7 cellular contexts compared by ENCODE assay signal in the genomic region with DNA sequence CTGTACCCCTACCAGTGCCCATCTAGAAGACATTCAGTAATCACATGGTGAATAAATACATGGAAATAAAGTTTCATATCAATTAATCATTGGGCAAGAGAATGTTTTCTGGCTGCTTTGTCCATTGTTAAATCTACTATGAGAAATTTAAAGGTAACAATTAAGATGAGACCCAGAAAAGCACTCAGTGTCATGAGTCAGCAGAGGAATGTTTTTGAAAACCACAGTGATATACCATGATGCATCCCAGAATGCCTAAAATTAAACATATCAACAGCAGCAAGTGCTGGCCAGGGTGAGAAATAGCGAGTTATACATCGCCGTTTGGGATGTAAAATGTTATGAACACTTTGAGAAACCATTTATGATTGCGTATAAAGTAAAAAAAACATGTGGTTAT.
"Had no signal": no experiment of that assay in that cellular context is flagged by ENCODE, and none has a peak within 500 bp of the region (broad histone marks: within the 10 kb centered on the region; RNA-seq: fewer than 3 reads in every experiment).

No MANE protein-coding gene starts in this region.

- H3K9me3 Mint-ChIP-seq: H9 had no signal

- H3K4me2 ChIP-seq: GM23338 had no signal

- ATAC-seq: GM23338, K562 had no signal

- H2AFZ ChIP-seq: GM23338 had no signal

- H3K4me1 Mint-ChIP-seq: GM23338, H9 had no signal

- H3K27ac Mint-ChIP-seq: GM23338, H9 had no signal

- H3K4me3 ChIP-seq: GM23338, K562 had no signal

- H3K27ac ChIP-seq: HL-60 had no signal

- DNase-seq: H9, HCEC 1CT, IMR-90, KG1 had no signal

- H3K4me3 Mint-ChIP-seq: GM23338, H9 had no signal
